ENCODE assay signal across 1 cellular context in genomic region chr2:206408323-206409320, GRCh38.
TF ChIP-seq lines count a peak whose summit lies in the region.

No MANE protein-coding gene starts in this region.

TF ChIP-seq in GM12878, 131 proteins besides CTCF, POLR2A, EP300 and RAD21 (continued from another document):
- no peak for TF ChIP-seq BCLAF1 (IDR thresholded peaks at IDR 0.05)
- TF ChIP-seq IRF4 (IDR thresholded peaks at IDR 0.05; ENCODE audit: low read depth, low read length) = 0 out of 2 replicates have a peak, but pooled peaks have one; percentile 46
- TF ChIP-seq BCL11A (IDR thresholded peaks at IDR 0.05; ENCODE audit: low read depth, low read length) = peak; percentile 30; the same call in 1 of the 2 replicates
- TF ChIP-seq SPI1 (IDR thresholded peaks at IDR 0.05; ENCODE audit: borderline replicate concordance, insufficient read depth, low read depth, low read length) = peak; percentile 83
- peak; percentile 66 for TF ChIP-seq ATF7 (IDR thresholded peaks at IDR 0.05; ENCODE audit: low read depth)
- TF ChIP-seq, protein P1, sequence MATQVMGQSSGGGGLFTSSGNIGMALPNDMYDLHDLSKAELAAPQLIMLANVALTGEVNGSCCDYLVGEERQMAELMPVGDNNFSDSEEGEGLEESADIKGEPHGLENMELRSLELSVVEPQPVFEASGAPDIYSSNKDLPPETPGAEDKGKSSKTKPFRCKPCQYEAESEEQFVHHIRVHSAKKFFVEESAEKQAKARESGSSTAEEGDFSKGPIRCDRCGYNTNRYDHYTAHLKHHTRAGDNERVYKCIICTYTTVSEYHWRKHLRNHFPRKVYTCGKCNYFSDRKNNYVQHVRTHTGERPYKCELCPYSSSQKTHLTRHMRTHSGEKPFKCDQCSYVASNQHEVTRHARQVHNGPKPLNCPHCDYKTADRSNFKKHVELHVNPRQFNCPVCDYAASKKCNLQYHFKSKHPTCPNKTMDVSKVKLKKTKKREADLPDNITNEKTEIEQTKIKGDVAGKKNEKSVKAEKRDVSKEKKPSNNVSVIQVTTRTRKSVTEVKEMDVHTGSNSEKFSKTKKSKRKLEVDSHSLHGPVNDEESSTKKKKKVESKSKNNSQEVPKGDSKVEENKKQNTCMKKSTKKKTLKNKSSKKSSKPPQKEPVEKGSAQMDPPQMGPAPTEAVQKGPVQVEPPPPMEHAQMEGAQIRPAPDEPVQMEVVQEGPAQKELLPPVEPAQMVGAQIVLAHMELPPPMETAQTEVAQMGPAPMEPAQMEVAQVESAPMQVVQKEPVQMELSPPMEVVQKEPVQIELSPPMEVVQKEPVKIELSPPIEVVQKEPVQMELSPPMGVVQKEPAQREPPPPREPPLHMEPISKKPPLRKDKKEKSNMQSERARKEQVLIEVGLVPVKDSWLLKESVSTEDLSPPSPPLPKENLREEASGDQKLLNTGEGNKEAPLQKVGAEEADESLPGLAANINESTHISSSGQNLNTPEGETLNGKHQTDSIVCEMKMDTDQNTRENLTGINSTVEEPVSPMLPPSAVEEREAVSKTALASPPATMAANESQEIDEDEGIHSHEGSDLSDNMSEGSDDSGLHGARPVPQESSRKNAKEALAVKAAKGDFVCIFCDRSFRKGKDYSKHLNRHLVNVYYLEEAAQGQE (IDR thresholded peaks at IDR 0.05; ENCODE audit: low read depth, low read length) = no peak
- TF ChIP-seq RUNX3 (IDR thresholded peaks at IDR 0.05; ENCODE audit: low read length) = peak; percentile 61
- 0 out of 4 replicates have a peak, but pooled peaks of 1 of the 2 experiments have one; percentile 11 for TF ChIP-seq BHLHE40 (IDR thresholded peaks at IDR 0.05; ENCODE audit: borderline replicate concordance in 1 of 2, low read depth in 2 of 2, low read length in 1 of 2)
- TF ChIP-seq EED (IDR thresholded peaks at IDR 0.05; ENCODE audit: low read depth) = peak; percentile 66; the same call in 1 of the 2 replicates
- TF ChIP-seq RELA (IDR thresholded peaks at IDR 0.05; ENCODE audit: borderline replicate concordance, partially characterized antibody) = peak; percentile 16
- TF ChIP-seq CREM (IDR thresholded peaks at IDR 0.05; ENCODE audit: low read depth) = peak; percentile 49; the same call in 1 of the 2 replicates
- no peak; the same call in 1 of the 2 replicates for TF ChIP-seq ZNF687 (IDR thresholded peaks at IDR 0.05)
- peak; percentile 47 for TF ChIP-seq JUNB (IDR thresholded peaks at IDR 0.05)
- TF ChIP-seq RFX5 (IDR thresholded peaks at IDR 0.05; ENCODE audit: low read depth, low read length) = no peak
- TF ChIP-seq TCF12 (IDR thresholded peaks at IDR 0.05; ENCODE audit: low read depth, low read length) = no peak
- TF ChIP-seq NBN (IDR thresholded peaks at IDR 0.05) = 0 out of 2 replicates have a peak, but pooled peaks have one; percentile 27
- TF ChIP-seq CBFB (IDR thresholded peaks at IDR 0.05; ENCODE audit: low read depth) = 0 out of 2 replicates have a peak, but pooled peaks have one; percentile 30
- no peak for TF ChIP-seq MYB (IDR thresholded peaks at IDR 0.05; ENCODE audit: borderline replicate concordance, low read depth, low read length)
- no peak for TF ChIP-seq RBBP5 (conservative IDR thresholded peaks at IDR 0.05)
- TF ChIP-seq SMAD5 (IDR thresholded peaks at IDR 0.05; ENCODE audit: low read depth) = no peak
- TF ChIP-seq GABPA (IDR thresholded peaks at IDR 0.05; ENCODE audit: low read depth) = peak; percentile 55; the same call in 1 of the 2 replicates
- TF ChIP-seq DPF2 (IDR thresholded peaks at IDR 0.05) = peak; percentile 51; the same call in 1 of the 2 replicates
- TF ChIP-seq IKZF1 (conservative IDR thresholded peaks at IDR 0.05) = 0 out of 2 replicates have a peak, but pooled peaks have one; percentile 16
- no peak for TF ChIP-seq NFXL1 (IDR thresholded peaks at IDR 0.05; ENCODE audit: borderline replicate concordance)
- no peak for TF ChIP-seq ZZZ3 (IDR thresholded peaks at IDR 0.05; ENCODE audit: control insufficient read depth, insufficient read length, low read depth)
- TF ChIP-seq NR2C2 (IDR thresholded peaks at IDR 0.05; ENCODE audit: borderline replicate concordance, control insufficient read depth, insufficient read length, low read depth) = no peak
- no peak for TF ChIP-seq PKNOX1 (IDR thresholded peaks at IDR 0.05)
- TF ChIP-seq SRF (IDR thresholded peaks at IDR 0.05; ENCODE audit: low read depth in 2 of 2, low read length in 2 of 2) = no peak
- TF ChIP-seq ZNF274 (IDR thresholded peaks at IDR 0.05; ENCODE audit: insufficient read depth, insufficient read length) = no peak
- TF ChIP-seq BACH1 (IDR thresholded peaks at IDR 0.05; ENCODE audit: borderline replicate concordance) = no peak
- TF ChIP-seq ETV6 (conservative IDR thresholded peaks at IDR 0.05 in 1 of 2, IDR thresholded peaks at IDR 0.05 in 1 of 2; ENCODE audit: borderline replicate concordance in 1 of 2, low read depth in 1 of 2) = peak in 1 of 2 experiments; percentile 55; a peak in 1 of 4 replicates
- 0 out of 2 replicates have a peak, but pooled peaks have one; percentile 32 for TF ChIP-seq ZBED1 (IDR thresholded peaks at IDR 0.05; ENCODE audit: borderline replicate concordance)
- TF ChIP-seq SIX5 (IDR thresholded peaks at IDR 0.05; ENCODE audit: low read depth, low read length, severe bottlenecking) = no peak
- no peak for TF ChIP-seq ZBTB11 (CRISPR knock-in tag; IDR thresholded peaks at IDR 0.05)
- 0 out of 2 replicates have a peak, but pooled peaks have one; percentile 10 for TF ChIP-seq CREB1 (IDR thresholded peaks at IDR 0.05; ENCODE audit: low read depth)
